8 cellular contexts compared by ENCODE assay signal in the genomic region with DNA sequence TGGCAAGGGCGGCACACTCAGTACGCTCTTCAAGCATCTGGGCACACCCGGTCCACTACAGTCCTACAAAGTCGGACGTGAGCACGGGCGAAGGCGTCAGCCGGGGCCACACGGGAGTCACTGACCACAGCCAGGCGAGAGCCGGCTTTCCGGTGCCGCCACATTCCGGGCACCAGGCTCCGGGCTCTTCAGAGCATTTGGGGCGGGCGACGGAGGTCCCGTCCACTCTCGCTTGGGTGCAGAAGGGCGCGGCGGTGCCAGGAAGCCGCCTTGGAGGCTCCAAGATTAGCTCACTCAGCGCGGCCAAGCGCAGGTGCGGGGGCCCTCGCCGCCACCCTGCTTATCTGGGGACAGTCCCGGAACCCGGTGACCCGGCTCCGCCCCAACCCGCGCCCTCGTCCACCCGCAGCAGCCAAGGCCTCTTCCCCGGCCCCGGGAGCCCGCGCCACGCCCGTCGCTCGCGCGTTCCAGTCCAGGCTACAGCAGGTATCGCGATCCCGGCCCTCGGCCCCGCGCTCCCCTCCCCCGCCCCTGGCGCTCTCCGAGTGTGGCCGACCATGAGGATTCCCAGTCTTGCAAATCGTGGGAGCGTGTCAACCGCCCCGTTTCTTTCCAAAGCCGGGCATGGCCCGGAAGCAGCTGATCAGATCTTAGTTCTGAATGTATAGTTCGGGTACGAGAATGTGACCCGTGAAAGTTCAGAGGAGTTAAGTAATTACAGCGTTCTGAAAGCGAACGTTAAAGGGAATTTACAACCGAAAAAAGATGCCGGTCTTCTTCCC. TPM values are rescaled to one million over a fixed set of nuclear protein-coding genes. Genes with fewer than 3 reads are reported as not detected.
DNase-seq lines count a peak whose midpoint lies in the region; ATAC-seq, FAIRE-seq and TF ChIP-seq lines count a peak whose summit lies in the region.

ADPRH (plus strand) TSS at position 127 of the 782 bp plus-strand sequence. CDS start 2,678 bp downstream, outside the sequence.

- peak within 1 kb of the TSS; percentile 28; the same call in 1 of the 2 replicates for H3K27ac ChIP-seq in DOHH2 (ENCODE audit: low read depth, low read length)

- DNase-seq in HK-2 (ENCODE audit: unreplicated experiment) (peak; percentile 90), T-helper 17 cell (peak; percentile 48 to 51 (median 49)), bronchial epithelial cell (ENCODE audit: low read depth) (peak; percentile 52), immature natural killer cell (peak; percentile 47 to 50 (median 48)), smooth muscle cell of the brain vasculature (ENCODE audit: low read depth, low spot score) (peak; percentile 24), UCSD-AML1 (lab: John Stamatoyannopoulos, UW; ENCODE audit: unreplicated experiment) (no peak)

- H3K4me1 Mint-ChIP-seq in T-helper 17 cell (peaks cover 16% of the 10 kb centered on the region), immature natural killer cell (peaks cover 17 to 26% of the 10 kb centered on the region in 2 donors)

- no peaks in the 10 kb centered on the region for H3K9me2 ChIP-seq in DOHH2 (replicated peaks; ENCODE audit: control insufficient read depth, low read length)

- no peaks in the 10 kb centered on the region for H4K20me1 ChIP-seq in DOHH2 (ENCODE audit: control insufficient read depth, insufficient read depth, low read depth, low read length)

- H3K4me3 Mint-ChIP-seq in T-helper 17 cell = peak within 1 kb of the TSS; percentile 96
- H3K4me3 Mint-ChIP-seq in immature natural killer cell = peak within 1 kb of the TSS; percentile 94 to 98 (median 98)

- TF ChIP-seq CTCF in DOHH2 (IDR thresholded peaks at IDR 0.05; ENCODE audit: low read depth, low read length, poor library complexity, severe bottlenecking) (no peak), bronchial epithelial cell (IDR thresholded peaks at IDR 0.05; ENCODE audit: insufficient read depth, low read length, severe bottlenecking) (no peak)

- no peaks in the 10 kb centered on the region for H3K9me3 ChIP-seq in DOHH2 (ENCODE audit: control insufficient read depth, insufficient read depth, low read length)
- no peaks in the 10 kb centered on the region for H3K9me3 ChIP-seq in T-helper 17 cell (ENCODE audit: control insufficient read depth, low read length, poor library complexity, severe bottlenecking)

- H3F3A ChIP-seq in DOHH2 (ENCODE audit: control insufficient read depth, insufficient read depth) = 0 out of 2 replicates have a peak, but pooled peaks cover 3% of the 10 kb centered on the region

- no peaks in the 10 kb centered on the region for H3K36me3 ChIP-seq in DOHH2 (ENCODE audit: control insufficient read depth, low read length)
- no peaks in the 10 kb centered on the region for H3K36me3 ChIP-seq in bronchial epithelial cell (ENCODE audit: control insufficient read depth, insufficient read depth, low read length)

- H3K4me1 ChIP-seq in DOHH2 (ENCODE audit: control insufficient read depth, low read length) = peaks cover 17% of the 10 kb centered on the region

- peaks cover 3% of the 10 kb centered on the region for H3K36me3 Mint-ChIP-seq in T-helper 17 cell (ENCODE audit: low read depth)
- no peaks in the 10 kb centered on the region for H3K36me3 Mint-ChIP-seq in immature natural killer cell

- no peaks in the 10 kb centered on the region for H3K27me3 Mint-ChIP-seq in T-helper 17 cell
- H3K27me3 Mint-ChIP-seq in immature natural killer cell (ENCODE audit: low read depth in 3 of 3) = peaks cover 0 to 5% (median 0%) of the 10 kb centered on the region in 3 donors

- H3K27ac Mint-ChIP-seq in T-helper 17 cell (peak within 1 kb of the TSS; percentile 96), immature natural killer cell (peak within 1 kb of the TSS; percentile 85 to 95 (median 92))

- no peaks in the 10 kb centered on the region for H3K9me3 Mint-ChIP-seq in immature natural killer cell

- peak within 1 kb of the TSS; percentile 74 for H3K4me2 ChIP-seq in DOHH2 (ENCODE audit: low read length)

- H3K27me3 ChIP-seq in DOHH2 (ENCODE audit: control insufficient read depth, low read length) (no peaks in the 10 kb centered on the region), bronchial epithelial cell (ENCODE audit: control insufficient read depth, insufficient read depth, low read length) (no peaks in the 10 kb centered on the region)

- no peak for FAIRE-seq in bronchial epithelial cell (lab: Jason Lieb, UNC)

- H3K79me2 ChIP-seq in DOHH2 (ENCODE audit: control insufficient read depth, low read length) = no peaks in the 10 kb centered on the region

- H3K4me3 ChIP-seq in DOHH2 (ENCODE audit: low read length) (peak within 1 kb of the TSS; percentile 79), bronchial epithelial cell (ENCODE audit: low read depth, low read length) (peak within 1 kb of the TSS; percentile 59)

- ATAC-seq in GM21360 (IDR thresholded peaks at IDR 0.05; ENCODE audit: unreplicated experiment) (peak; percentile 45), T-helper 17 cell (peak; percentile 76)

RNA-seq across cellular contexts. Expression of gene ADPRH, which starts in this region (rescaled TPM):
- total RNA-seq in T-helper 17 cell = 1 to 10 TPM; 3.6 to 3.7 TPM
- total RNA-seq in bronchial epithelial cell = 0.53 and 2.7 TPM in 2 replicates
- polyA plus RNA-seq in immature natural killer cell = 10 to 100 TPM in 1 of 3 donors, 1 to 10 TPM in 2; 7.5 to 13.9 (median 9.4) TPM
